In genomic region chr14:32469388-32470160, GRCh38 we compare ENCODE assay signal across 8 cellular contexts.
DNase-seq lines count a peak whose midpoint lies in the region; ATAC-seq and TF ChIP-seq lines count a peak whose summit lies in the region.

No MANE protein-coding gene starts in this region.

- no peak overlapping the region for H2BK120ac ChIP-seq in H9 (ENCODE audit: low read depth, low read length, poor library complexity, severe bottlenecking)

- H2BK20ac ChIP-seq in H9 (ENCODE audit: low read depth, low read length, poor library complexity, severe bottlenecking), result no peak overlapping the region

- H3K27me3 ChIP-seq in AG04450 (ENCODE audit: control insufficient read depth, insufficient read depth, low read length) (no peaks in the 10 kb centered on the region), H9 (ENCODE audit: insufficient read depth, low read length) (no peaks in the 10 kb centered on the region), OCI-LY1 (ENCODE audit: insufficient read depth, low read length) (no peaks in the 10 kb centered on the region), endodermal cell (ENCODE audit: control insufficient read depth, insufficient read depth, low read length, poor library complexity, severe bottlenecking) (no peaks in the 10 kb centered on the region)

- no peak overlapping the region for H3T11ph ChIP-seq in H9 (ENCODE audit: low read length)

- WGBS in H9 (ENCODE audit: extremely low coverage, insufficient read length, low lambda C conversion rate), result no CpG with 5 or more reads among the region's 5 CpGs
- WGBS in endodermal cell (ENCODE audit: insufficient coverage in 1 of 2, insufficient read length in 1 of 2), 2 experiments, result 53% methylated on average over 4 of the region's 5 CpGs; no CpG with 5 or more reads in 1 of the 2 experiments

- no peak overlapping the region for H4K5ac ChIP-seq in H9 (ENCODE audit: insufficient read length, low read depth, low read length)

- H3K27ac ChIP-seq in AG04450 (ENCODE audit: low read depth, low read length) (no peak overlapping the region), H9 (ENCODE audit: insufficient read length, low read depth, low read length) (no peak overlapping the region), OCI-LY1 (ENCODE audit: low read depth, low read length, poor library complexity, severe bottlenecking) (no peak overlapping the region), endodermal cell (ENCODE audit: low read depth, low read length) (no peak overlapping the region)

- no peak overlapping the region for H3K4me2 ChIP-seq in H9 (ENCODE audit: insufficient read depth, insufficient read length, low read length)
- no peak overlapping the region for H3K4me2 ChIP-seq in OCI-LY1 (ENCODE audit: low read length)

- no peaks in the 10 kb centered on the region for H3K9me2 ChIP-seq in OCI-LY1 (ENCODE audit: low read depth, low read length)

- no peak overlapping the region for H2BK5ac ChIP-seq in H9 (ENCODE audit: insufficient read length, low read length)

- no peak overlapping the region for H3K23ac ChIP-seq in H9 (ENCODE audit: insufficient read length, low read depth, low read length)

- H3K4me1 Mint-ChIP-seq in H9 (peaks cover 28% of the 10 kb centered on the region in 2 experiments), endodermal cell (no peaks in the 10 kb centered on the region), nephron (peaks cover 52% of the 10 kb centered on the region)
- no peaks in the 10 kb centered on the region for H3K4me1 Mint-ChIP-seq in effector memory CD8-positive, alpha-beta T cell (ENCODE audit: low read depth in 2 of 2)

- H2BK15ac ChIP-seq in H9 (ENCODE audit: low read depth, low read length), result no peak overlapping the region

- POLR2A ChIA-PET in AG04450 (lab: Yijun Ruan, JAX), result interaction anchor here (0.7 to 1.0 kb wide), 2 partner anchors 215 to 393 kb away, joined by 3 to 7 read pairs; partner anchors contain the start of gene ARHGAP5

- H3K79me2 ChIP-seq in H9 (ENCODE audit: insufficient read depth, low read length) (no peaks in the 10 kb centered on the region), OCI-LY1 (ENCODE audit: insufficient read depth, low read length) (no peaks in the 10 kb centered on the region)

- no peak overlapping the region for H4K8ac ChIP-seq in H9 (replicated peaks; ENCODE audit: insufficient read length, low read depth, low read length)

- peaks cover 0 to 9% of the 10 kb centered on the region in 2 experiments; a peak in 3 of 5 replicates for H3K9me3 Mint-ChIP-seq in H9
- H3K9me3 Mint-ChIP-seq in endodermal cell, result peaks cover 8% of the 10 kb centered on the region
- H3K9me3 Mint-ChIP-seq in nephron, result peaks cover 9% of the 10 kb centered on the region
- no peaks in the 10 kb centered on the region for H3K9me3 Mint-ChIP-seq in effector memory CD8-positive, alpha-beta T cell

- H3K4me3 ChIP-seq in AG04450 (ENCODE audit: low read depth, low read length) (no peak overlapping the region), OCI-LY1 (ENCODE audit: low read depth, low read length, poor library complexity, severe bottlenecking) (no peak overlapping the region), endodermal cell (ENCODE audit: low read length) (no peak overlapping the region)

- H3F3A ChIP-seq in OCI-LY1 (ENCODE audit: insufficient read depth, low read length), result no peaks in the 10 kb centered on the region

- H3K4me3 Mint-ChIP-seq in H9, result no peak overlapping the region
- no peak overlapping the region for H3K4me3 Mint-ChIP-seq in endodermal cell
- H3K4me3 Mint-ChIP-seq in nephron, result no peak overlapping the region
- no peak overlapping the region for H3K4me3 Mint-ChIP-seq in effector memory CD8-positive, alpha-beta T cell

- H3K36me3 Mint-ChIP-seq in H9 (ENCODE audit: insufficient read depth in 1 of 3, low read depth in 3 of 3) (0 out of 7 replicates have a peak, but pooled peaks cover 0 to 4% (median 0%) of the 10 kb centered on the region in 3 experiments), endodermal cell (ENCODE audit: low read depth) (no peaks in the 10 kb centered on the region), nephron (ENCODE audit: low read depth) (no peaks in the 10 kb centered on the region)
- H3K36me3 Mint-ChIP-seq in effector memory CD8-positive, alpha-beta T cell (ENCODE audit: insufficient read depth), result no peaks in the 10 kb centered on the region

- H3K27me3 Mint-ChIP-seq in H9 (ENCODE audit: low read depth) (no peaks in the 10 kb centered on the region; the same call in 1 of the 2 replicates), endodermal cell (ENCODE audit: insufficient read depth) (no peaks in the 10 kb centered on the region), nephron (ENCODE audit: low read depth) (no peaks in the 10 kb centered on the region)
- no peaks in the 10 kb centered on the region for H3K27me3 Mint-ChIP-seq in effector memory CD8-positive, alpha-beta T cell

- H2AK5ac ChIP-seq in H9 (ENCODE audit: insufficient read length, low read length), result no peak overlapping the region

- H3K9me3 ChIP-seq in AG04450 (ENCODE audit: control insufficient read depth, insufficient read depth, low read length) (no peaks in the 10 kb centered on the region), H9 (ENCODE audit: control insufficient read depth, low read depth, low read length) (no peaks in the 10 kb centered on the region), OCI-LY1 (ENCODE audit: low read length) (no peaks in the 10 kb centered on the region), endodermal cell (ENCODE audit: control insufficient read depth, low read length) (no peaks in the 10 kb centered on the region)

- no peak overlapping the region for H3K56ac ChIP-seq in H9 (ENCODE audit: insufficient read length, low read depth, low read length)

- H3K79me1 ChIP-seq in H9 (ENCODE audit: insufficient read depth, low read depth, low read length, poor library complexity, severe bottlenecking), result no peaks in the 10 kb centered on the region

- peak; percentile 54 for TF ChIP-seq CTCF in AG04450 (IDR thresholded peaks at IDR 0.05; ENCODE audit: low read depth, low read length)
- peak; percentile 77 for TF ChIP-seq CTCF in H9 (conservative IDR thresholded peaks at IDR 0.05)
- TF ChIP-seq CTCF in OCI-LY1 (IDR thresholded peaks at IDR 0.05; ENCODE audit: low read length), result peak; percentile 50
- peak; percentile 81 for TF ChIP-seq CTCF in endodermal cell (conservative IDR thresholded peaks at IDR 0.05)
- TF ChIP-seq CTCF in nephron (IDR thresholded peaks at IDR 0.05; ENCODE audit: unreplicated experiment in 3 of 3), result peak; percentile 56 to 76 (median 66)

- no peak for ATAC-seq in GM18498 (IDR thresholded peaks at IDR 0.05; ENCODE audit: unreplicated experiment)
- no peak for ATAC-seq in effector memory CD8-positive, alpha-beta T cell (replicated peaks)

- H4K91ac ChIP-seq in H9 (ENCODE audit: insufficient read length, low read depth, low read length), result no peak overlapping the region

- H3K9ac ChIP-seq in H9 (ENCODE audit: extremely low read depth, insufficient read length, low read length), result no peak overlapping the region
- H3K9ac ChIP-seq in OCI-LY1 (ENCODE audit: low read length), result no peak overlapping the region
- H3K9ac ChIP-seq in endodermal cell (ENCODE audit: extremely low read depth, low read length, poor library complexity, severe bottlenecking), result no peak overlapping the region

- CTCF ChIA-PET in AG04450 (lab: Charles Lee), result interaction anchor here (0.6 to 4.2 kb wide), 17 partner anchors 11 to 1049 kb away, joined by 3 to 36 read pairs (median 6); partner anchors contain the start of gene HEATR5A

- DNase-seq in AG04450 (ENCODE audit: low read depth, low spot score), result no peak
- DNase-seq in H9, result no peak
- no peak for DNase-seq in endodermal cell
- DNase-seq in RPMI8226, result no peak
- no peak for DNase-seq in effector memory CD8-positive, alpha-beta T cell

- no peak overlapping the region for H3K4ac ChIP-seq in H9 (ENCODE audit: low read depth, low read length)

- no peak overlapping the region for H3K14ac ChIP-seq in H9 (ENCODE audit: insufficient read depth, low read length)

- H3K18ac ChIP-seq in H9 (ENCODE audit: insufficient read length, low read depth, low read length), result no peak overlapping the region

- no peak overlapping the region for H3K27ac Mint-ChIP-seq in H9
- no peak overlapping the region for H3K27ac Mint-ChIP-seq in endodermal cell
- H3K27ac Mint-ChIP-seq in nephron, result peak overlapping the region in 2 of 3 experiments; percentile 59 to 83
- no peak overlapping the region for H3K27ac Mint-ChIP-seq in effector memory CD8-positive, alpha-beta T cell

- H2AFZ ChIP-seq in H9 (ENCODE audit: low read length) (no peak overlapping the region), OCI-LY1 (ENCODE audit: low read length) (no peak overlapping the region)

- no peak overlapping the region for H2BK12ac ChIP-seq in H9 (ENCODE audit: insufficient read length, low read depth, low read length)

- no peaks in the 10 kb centered on the region for H3K23me2 ChIP-seq in H9 (ENCODE audit: insufficient read length, low read depth, low read length, poor library complexity, severe bottlenecking)

- H3K4me1 ChIP-seq in H9 (ENCODE audit: insufficient read depth, low read length), result peaks cover 5% of the 10 kb centered on the region; the same call in 1 of the 2 replicates
- H3K4me1 ChIP-seq in OCI-LY1 (ENCODE audit: insufficient read depth, low read length, severe bottlenecking), result no peaks in the 10 kb centered on the region
- H3K4me1 ChIP-seq in endodermal cell (ENCODE audit: control insufficient read depth, insufficient read depth, low read length), result no peaks in the 10 kb centered on the region

- H3K36me3 ChIP-seq in OCI-LY1 (ENCODE audit: insufficient read depth, low read length) (no peaks in the 10 kb centered on the region), endodermal cell (ENCODE audit: control insufficient read depth, insufficient read depth, low read length) (no peaks in the 10 kb centered on the region)

- H4K20me1 ChIP-seq in H9 (ENCODE audit: control insufficient read depth, insufficient read depth, insufficient read length) (no peaks in the 10 kb centered on the region), OCI-LY1 (ENCODE audit: insufficient read depth, low read length) (no peaks in the 10 kb centered on the region)

Comparison
In these comparisons a context has a peak if more than half of its experiments do, and no peak if none do; other contexts are left out.
1. H3K27ac Mint-ChIP-seq: peak in nephron (2 of 3); none in H9 (0 of 3), endodermal cell (single experiment) and effector memory CD8-positive, alpha-beta T cell (0 of 2).
2. Peak in every context shown above with its lines, with median percentiles within 50 percentile points of each other: CTCF ChIP-seq.